2 cellular contexts compared by ENCODE assay signal in the genomic region with DNA sequence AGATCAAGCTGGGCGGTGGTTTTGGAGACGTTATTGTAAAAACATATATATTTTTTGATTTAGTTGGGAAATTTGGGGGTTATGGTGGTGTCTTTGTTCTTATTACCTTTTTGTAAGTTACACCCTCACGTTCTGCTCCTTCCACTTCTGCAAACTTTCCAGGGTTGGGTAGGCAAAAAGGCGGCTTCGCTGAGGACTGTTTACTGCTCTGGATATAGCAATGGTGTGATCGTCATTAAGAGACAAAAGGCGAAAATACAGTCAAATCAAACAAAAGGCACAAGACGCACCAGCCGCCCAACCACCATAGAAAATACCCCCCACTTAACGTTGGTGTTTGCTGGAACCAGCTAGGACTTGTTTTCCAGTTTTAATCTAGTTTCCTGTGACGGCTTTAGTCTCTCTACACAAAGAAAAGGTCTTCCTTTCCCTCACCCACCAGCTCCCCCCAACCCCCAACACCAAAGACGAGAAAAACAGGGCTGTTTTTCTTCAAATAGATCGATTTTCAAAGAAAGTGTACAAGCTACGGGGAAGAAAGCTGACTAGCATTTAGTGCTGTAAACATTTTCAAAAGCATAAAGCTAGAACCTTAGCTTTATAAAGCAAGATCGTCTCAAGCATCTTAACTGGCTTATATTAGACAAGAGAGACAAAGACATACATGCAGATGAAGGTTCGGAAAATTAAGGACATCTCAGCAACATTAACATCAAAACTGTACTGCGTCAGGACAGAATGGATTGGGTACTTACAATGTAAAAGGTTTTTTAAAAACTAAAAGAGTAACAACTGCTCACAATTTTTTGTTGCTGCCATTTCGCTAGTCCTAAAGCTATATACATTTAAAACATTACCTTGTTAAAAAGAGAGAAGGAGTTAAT.
TF ChIP-seq lines count a peak whose summit lies in the region.

No MANE protein-coding gene starts in this region.

TF ChIP-seq in HEK293, 187 proteins besides CTCF, POLR2A, EP300 and RAD21 (continues in another document):
- no peak for TF ChIP-seq ZBTB21 (tag by site-specific recombination; IDR thresholded peaks at IDR 0.05)
- TF ChIP-seq, protein P1, sequence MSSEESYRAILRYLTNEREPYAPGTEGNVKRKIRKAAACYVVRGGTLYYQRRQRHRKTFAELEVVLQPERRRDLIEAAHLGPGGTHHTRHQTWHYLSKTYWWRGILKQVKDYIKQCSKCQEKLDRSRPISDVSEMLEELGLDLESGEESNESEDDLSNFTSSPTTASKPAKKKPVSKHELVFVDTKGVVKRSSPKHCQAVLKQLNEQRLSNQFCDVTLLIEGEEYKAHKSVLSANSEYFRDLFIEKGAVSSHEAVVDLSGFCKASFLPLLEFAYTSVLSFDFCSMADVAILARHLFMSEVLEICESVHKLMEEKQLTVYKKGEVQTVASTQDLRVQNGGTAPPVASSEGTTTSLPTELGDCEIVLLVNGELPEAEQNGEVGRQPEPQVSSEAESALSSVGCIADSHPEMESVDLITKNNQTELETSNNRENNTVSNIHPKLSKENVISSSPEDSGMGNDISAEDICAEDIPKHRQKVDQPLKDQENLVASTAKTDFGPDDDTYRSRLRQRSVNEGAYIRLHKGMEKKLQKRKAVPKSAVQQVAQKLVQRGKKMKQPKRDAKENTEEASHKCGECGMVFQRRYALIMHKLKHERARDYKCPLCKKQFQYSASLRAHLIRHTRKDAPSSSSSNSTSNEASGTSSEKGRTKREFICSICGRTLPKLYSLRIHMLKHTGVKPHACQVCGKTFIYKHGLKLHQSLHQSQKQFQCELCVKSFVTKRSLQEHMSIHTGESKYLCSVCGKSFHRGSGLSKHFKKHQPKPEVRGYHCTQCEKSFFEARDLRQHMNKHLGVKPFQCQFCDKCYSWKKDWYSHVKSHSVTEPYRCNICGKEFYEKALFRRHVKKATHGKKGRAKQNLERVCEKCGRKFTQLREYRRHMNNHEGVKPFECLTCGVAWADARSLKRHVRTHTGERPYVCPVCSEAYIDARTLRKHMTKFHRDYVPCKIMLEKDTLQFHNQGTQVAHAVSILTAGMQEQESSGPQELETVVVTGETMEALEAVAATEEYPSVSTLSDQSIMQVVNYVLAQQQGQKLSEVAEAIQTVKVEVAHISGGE (tag by site-specific recombination; conservative IDR thresholded peaks at IDR 0.05; ENCODE audit: low read depth), result peak; percentile 31
- TF ChIP-seq ZNF600 (tag by site-specific recombination; IDR thresholded peaks at IDR 0.05), result peak; percentile 82
- TF ChIP-seq ZNF248 (tag by site-specific recombination; IDR thresholded peaks at IDR 0.05), result no peak
- no peak for TF ChIP-seq ZNF16 (tag by site-specific recombination; IDR thresholded peaks at IDR 0.05; ENCODE audit: low read depth)
- no peak for TF ChIP-seq ZNF169 (tag by site-specific recombination; IDR thresholded peaks at IDR 0.05)
- TF ChIP-seq, protein P2, sequence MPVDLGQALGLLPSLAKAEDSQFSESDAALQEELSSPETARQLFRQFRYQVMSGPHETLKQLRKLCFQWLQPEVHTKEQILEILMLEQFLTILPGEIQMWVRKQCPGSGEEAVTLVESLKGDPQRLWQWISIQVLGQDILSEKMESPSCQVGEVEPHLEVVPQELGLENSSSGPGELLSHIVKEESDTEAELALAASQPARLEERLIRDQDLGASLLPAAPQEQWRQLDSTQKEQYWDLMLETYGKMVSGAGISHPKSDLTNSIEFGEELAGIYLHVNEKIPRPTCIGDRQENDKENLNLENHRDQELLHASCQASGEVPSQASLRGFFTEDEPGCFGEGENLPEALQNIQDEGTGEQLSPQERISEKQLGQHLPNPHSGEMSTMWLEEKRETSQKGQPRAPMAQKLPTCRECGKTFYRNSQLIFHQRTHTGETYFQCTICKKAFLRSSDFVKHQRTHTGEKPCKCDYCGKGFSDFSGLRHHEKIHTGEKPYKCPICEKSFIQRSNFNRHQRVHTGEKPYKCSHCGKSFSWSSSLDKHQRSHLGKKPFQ (tag by site-specific recombination; IDR thresholded peaks at IDR 0.05), result no peak
- TF ChIP-seq ZNF416 (tag by site-specific recombination; IDR thresholded peaks at IDR 0.05), result no peak
- TF ChIP-seq ZNF624 (tag by site-specific recombination; IDR thresholded peaks at IDR 0.05), result no peak
- TF ChIP-seq PRDM1 (tag by site-specific recombination; IDR thresholded peaks at IDR 0.05), result peak; percentile 86
- no peak for TF ChIP-seq ZNF114 (tag by site-specific recombination; IDR thresholded peaks at IDR 0.05)
- 0 out of 2 replicates have a peak, but pooled peaks have one; percentile 7 for TF ChIP-seq KLF10 (tag by site-specific recombination; IDR thresholded peaks at IDR 0.05)
- no peak for TF ChIP-seq ZNF19 (tag by site-specific recombination; IDR thresholded peaks at IDR 0.05; ENCODE audit: low read depth)
- TF ChIP-seq ZSCAN30 (tag by site-specific recombination; IDR thresholded peaks at IDR 0.05), result no peak
- no peak for TF ChIP-seq ZNF561 (tag by site-specific recombination; IDR thresholded peaks at IDR 0.05; ENCODE audit: borderline replicate concordance)
- TF ChIP-seq, protein P3, sequence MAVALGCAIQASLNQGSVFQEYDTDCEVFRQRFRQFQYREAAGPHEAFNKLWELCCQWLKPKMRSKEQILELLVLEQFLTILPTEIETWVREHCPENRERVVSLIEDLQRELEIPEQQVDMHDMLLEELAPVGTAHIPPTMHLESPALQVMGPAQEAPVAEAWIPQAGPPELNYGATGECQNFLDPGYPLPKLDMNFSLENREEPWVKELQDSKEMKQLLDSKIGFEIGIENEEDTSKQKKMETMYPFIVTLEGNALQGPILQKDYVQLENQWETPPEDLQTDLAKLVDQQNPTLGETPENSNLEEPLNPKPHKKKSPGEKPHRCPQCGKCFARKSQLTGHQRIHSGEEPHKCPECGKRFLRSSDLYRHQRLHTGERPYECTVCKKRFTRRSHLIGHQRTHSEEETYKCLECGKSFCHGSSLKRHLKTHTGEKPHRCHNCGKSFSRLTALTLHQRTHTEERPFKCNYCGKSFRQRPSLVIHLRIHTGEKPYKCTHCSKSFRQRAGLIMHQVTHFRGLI (tag by site-specific recombination; IDR thresholded peaks at IDR 0.05), result peak; percentile 85
- no peak for TF ChIP-seq ZNF133 (tag by site-specific recombination; IDR thresholded peaks at IDR 0.05)
- no peak for TF ChIP-seq OSR2 (tag by site-specific recombination; IDR thresholded peaks at IDR 0.05)
- TF ChIP-seq ZNF747 (tag by site-specific recombination; IDR thresholded peaks at IDR 0.05), result no peak
- no peak for TF ChIP-seq ZNF394 (tag by site-specific recombination; IDR thresholded peaks at IDR 0.05; ENCODE audit: borderline replicate concordance)
- TF ChIP-seq ZNF174 (tag by site-specific recombination; IDR thresholded peaks at IDR 0.05), result no peak
- no peak for TF ChIP-seq ZNF768 (tag by site-specific recombination; IDR thresholded peaks at IDR 0.05)
- TF ChIP-seq ZNF214 (tag by site-specific recombination; IDR thresholded peaks at IDR 0.05; ENCODE audit: borderline replicate concordance), result no peak

TF ChIP-seq in K562, 482 proteins besides CTCF, POLR2A, EP300 and RAD21 (continues in another document):
- TF ChIP-seq PHF8 (IDR thresholded peaks at IDR 0.05; ENCODE audit: borderline replicate concordance, low read length) (no peak), BRCA1 (IDR thresholded peaks at IDR 0.05) (no peak), BRCA1 (CRISPR knock-in tag; IDR thresholded peaks at IDR 0.05) (no peak), CREM (IDR thresholded peaks at IDR 0.05; ENCODE audit: low read depth) (no peak), SAFB (IDR thresholded peaks at IDR 0.05; ENCODE audit: borderline replicate concordance, low read depth, low read length) (no peak), BRF1 (IDR thresholded peaks at IDR 0.05; ENCODE audit: borderline replicate concordance, extremely low read depth, insufficient read length) (no peak), TBL1XR1 (IDR thresholded peaks at IDR 0.05; ENCODE audit: low read length in 2 of 2) (no peak), ZNF408 (CRISPR knock-in tag; IDR thresholded peaks at IDR 0.05; ENCODE audit: low read depth) (no peak), CXXC5 (CRISPR knock-in tag; IDR thresholded peaks at IDR 0.05) (peak; percentile 17; the same call in 1 of the 2 replicates), ZKSCAN8 (CRISPR knock-in tag; IDR thresholded peaks at IDR 0.05) (peak; percentile 78; the same call in 1 of the 2 replicates), MYNN (IDR thresholded peaks at IDR 0.05) (no peak), MYNN (CRISPR knock-in tag; IDR thresholded peaks at IDR 0.05) (no peak), U2AF1 (optimal IDR thresholded peaks at IDR 0.05; ENCODE audit: low read depth, low read length) (no peak), ZNF347 (CRISPR knock-in tag; IDR thresholded peaks at IDR 0.05; ENCODE audit: low read depth) (no peak)
- TF ChIP-seq, protein P4, sequence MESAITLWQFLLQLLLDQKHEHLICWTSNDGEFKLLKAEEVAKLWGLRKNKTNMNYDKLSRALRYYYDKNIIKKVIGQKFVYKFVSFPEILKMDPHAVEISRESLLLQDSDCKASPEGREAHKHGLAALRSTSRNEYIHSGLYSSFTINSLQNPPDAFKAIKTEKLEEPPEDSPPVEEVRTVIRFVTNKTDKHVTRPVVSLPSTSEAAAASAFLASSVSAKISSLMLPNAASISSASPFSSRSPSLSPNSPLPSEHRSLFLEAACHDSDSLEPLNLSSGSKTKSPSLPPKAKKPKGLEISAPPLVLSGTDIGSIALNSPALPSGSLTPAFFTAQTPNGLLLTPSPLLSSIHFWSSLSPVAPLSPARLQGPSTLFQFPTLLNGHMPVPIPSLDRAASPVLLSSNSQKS (CRISPR knock-in tag; IDR thresholded peaks at IDR 0.05), result no peak
- TF ChIP-seq, protein P5, sequence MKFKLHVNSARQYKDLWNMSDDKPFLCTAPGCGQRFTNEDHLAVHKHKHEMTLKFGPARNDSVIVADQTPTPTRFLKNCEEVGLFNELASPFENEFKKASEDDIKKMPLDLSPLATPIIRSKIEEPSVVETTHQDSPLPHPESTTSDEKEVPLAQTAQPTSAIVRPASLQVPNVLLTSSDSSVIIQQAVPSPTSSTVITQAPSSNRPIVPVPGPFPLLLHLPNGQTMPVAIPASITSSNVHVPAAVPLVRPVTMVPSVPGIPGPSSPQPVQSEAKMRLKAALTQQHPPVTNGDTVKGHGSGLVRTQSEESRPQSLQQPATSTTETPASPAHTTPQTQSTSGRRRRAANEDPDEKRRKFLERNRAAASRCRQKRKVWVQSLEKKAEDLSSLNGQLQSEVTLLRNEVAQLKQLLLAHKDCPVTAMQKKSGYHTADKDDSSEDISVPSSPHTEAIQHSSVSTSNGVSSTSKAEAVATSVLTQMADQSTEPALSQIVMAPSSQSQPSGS (CRISPR knock-in tag; IDR thresholded peaks at IDR 0.05), result no peak
- TF ChIP-seq, protein P6, sequence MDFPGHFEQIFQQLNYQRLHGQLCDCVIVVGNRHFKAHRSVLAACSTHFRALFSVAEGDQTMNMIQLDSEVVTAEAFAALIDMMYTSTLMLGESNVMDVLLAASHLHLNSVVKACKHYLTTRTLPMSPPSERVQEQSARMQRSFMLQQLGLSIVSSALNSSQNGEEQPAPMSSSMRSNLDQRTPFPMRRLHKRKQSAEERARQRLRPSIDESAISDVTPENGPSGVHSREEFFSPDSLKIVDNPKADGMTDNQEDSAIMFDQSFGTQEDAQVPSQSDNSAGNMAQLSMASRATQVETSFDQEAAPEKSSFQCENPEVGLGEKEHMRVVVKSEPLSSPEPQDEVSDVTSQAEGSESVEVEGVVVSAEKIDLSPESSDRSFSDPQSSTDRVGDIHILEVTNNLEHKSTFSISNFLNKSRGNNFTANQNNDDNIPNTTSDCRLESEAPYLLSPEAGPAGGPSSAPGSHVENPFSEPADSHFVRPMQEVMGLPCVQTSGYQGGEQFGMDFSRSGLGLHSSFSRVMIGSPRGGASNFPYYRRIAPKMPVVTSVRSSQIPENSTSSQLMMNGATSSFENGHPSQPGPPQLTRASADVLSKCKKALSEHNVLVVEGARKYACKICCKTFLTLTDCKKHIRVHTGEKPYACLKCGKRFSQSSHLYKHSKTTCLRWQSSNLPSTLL (IDR thresholded peaks at IDR 0.05), result no peak
- TF ChIP-seq, protein P7, sequence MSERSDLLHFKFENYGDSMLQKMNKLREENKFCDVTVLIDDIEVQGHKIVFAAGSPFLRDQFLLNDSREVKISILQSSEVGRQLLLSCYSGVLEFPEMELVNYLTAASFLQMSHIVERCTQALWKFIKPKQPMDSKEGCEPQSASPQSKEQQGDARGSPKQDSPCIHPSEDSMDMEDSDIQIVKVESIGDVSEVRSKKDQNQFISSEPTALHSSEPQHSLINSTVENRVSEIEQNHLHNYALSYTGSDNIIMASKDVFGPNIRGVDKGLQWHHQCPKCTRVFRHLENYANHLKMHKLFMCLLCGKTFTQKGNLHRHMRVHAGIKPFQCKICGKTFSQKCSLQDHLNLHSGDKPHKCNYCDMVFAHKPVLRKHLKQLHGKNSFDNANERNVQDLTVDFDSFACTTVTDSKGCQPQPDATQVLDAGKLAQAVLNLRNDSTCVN (CRISPR knock-in tag; IDR thresholded peaks at IDR 0.05), result 0 out of 2 replicates have a peak, but pooled peaks have one; percentile 2
- TF ChIP-seq, protein P8, sequence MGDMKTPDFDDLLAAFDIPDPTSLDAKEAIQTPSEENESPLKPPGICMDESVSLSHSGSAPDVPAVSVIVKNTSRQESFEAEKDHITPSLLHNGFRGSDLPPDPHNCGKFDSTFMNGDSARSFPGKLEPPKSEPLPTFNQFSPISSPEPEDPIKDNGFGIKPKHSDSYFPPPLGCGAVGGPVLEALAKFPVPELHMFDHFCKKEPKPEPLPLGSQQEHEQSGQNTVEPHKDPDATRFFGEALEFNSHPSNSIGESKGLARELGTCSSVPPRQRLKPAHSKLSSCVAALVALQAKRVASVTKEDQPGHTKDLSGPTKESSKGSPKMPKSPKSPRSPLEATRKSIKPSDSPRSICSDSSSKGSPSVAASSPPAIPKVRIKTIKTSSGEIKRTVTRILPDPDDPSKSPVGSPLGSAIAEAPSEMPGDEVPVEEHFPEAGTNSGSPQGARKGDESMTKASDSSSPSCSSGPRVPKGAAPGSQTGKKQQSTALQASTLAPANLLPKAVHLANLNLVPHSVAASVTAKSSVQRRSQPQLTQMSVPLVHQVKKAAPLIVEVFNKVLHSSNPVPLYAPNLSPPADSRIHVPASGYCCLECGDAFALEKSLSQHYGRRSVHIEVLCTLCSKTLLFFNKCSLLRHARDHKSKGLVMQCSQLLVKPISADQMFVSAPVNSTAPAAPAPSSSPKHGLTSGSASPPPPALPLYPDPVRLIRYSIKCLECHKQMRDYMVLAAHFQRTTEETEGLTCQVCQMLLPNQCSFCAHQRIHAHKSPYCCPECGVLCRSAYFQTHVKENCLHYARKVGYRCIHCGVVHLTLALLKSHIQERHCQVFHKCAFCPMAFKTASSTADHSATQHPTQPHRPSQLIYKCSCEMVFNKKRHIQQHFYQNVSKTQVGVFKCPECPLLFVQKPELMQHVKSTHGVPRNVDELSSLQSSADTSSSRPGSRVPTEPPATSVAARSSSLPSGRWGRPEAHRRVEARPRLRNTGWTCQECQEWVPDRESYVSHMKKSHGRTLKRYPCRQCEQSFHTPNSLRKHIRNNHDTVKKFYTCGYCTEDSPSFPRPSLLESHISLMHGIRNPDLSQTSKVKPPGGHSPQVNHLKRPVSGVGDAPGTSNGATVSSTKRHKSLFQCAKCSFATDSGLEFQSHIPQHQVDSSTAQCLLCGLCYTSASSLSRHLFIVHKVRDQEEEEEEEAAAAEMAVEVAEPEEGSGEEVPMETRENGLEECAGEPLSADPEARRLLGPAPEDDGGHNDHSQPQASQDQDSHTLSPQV (IDR thresholded peaks at IDR 0.05), result no peak
